8 cellular contexts compared by ENCODE assay signal in genomic region chr1:156193488-156194299, GRCh38. TPM values are rescaled to one million over a fixed set of nuclear protein-coding genes. Genes with fewer than 3 reads are reported as not detected.
DNase-seq lines count a peak whose midpoint lies in the region; ATAC-seq and TF ChIP-seq lines count a peak whose summit lies in the region.

Gene SLC25A44 (plus strand): TSS chr1:156194104. CDS start chr1:156199848, 5,744 bp downstream.

- H3K79me2 ChIP-seq in PC-3 (ENCODE audit: low read length) = peaks cover 53% of the 10 kb centered on the region

- H3K9me2 ChIP-seq in PC-3 (replicated peaks; ENCODE audit: low read length) = no peaks in the 10 kb centered on the region

- H3K4me3 ChIP-seq in PC-3 (ENCODE audit: low read length) = peak within 1 kb of the TSS; percentile 87
- H3K4me3 ChIP-seq in epithelial cell of esophagus (ENCODE audit: low read length) = peak within 1 kb of the TSS; percentile 99
- H3K4me3 ChIP-seq in mononuclear cell (ENCODE audit: low read length) = peak within 1 kb of the TSS; percentile 87

- ATAC-seq in GM21576 (IDR thresholded peaks at IDR 0.05; ENCODE audit: unreplicated experiment) (peak; percentile 94), PC-3 (peak; percentile 98)

- peak within 1 kb of the TSS; percentile 67 for H3K27ac ChIP-seq in PC-3 (ENCODE audit: low read length)

- no peaks in the 10 kb centered on the region for H3K9me3 ChIP-seq in PC-3 (ENCODE audit: low read length)
- H3K9me3 ChIP-seq in mononuclear cell (ENCODE audit: low read depth, low read length) = no peaks in the 10 kb centered on the region

- BruUV-seq in PC-3 (replicated peaks; lab: Mats Ljungman, UMichigan) = TSS peak; percentile 91

- H3K36me3 ChIP-seq in PC-3 (ENCODE audit: low read depth, low read length) = peaks cover 7% of the 10 kb centered on the region; the same call in 1 of the 2 replicates

- DNase-seq in DMS53 (lab: John Stamatoyannopoulos, UW) (peak; percentile 99), PC-3 (peak; percentile 100), activated T-cell treated with anti-CD3 and anti-CD28 coated beads for 48 hours (ENCODE audit: low read depth) (peak; percentile 96), epithelial cell of esophagus (ENCODE audit: low read depth) (peak; percentile 100)
- DNase-seq in stimulated activated CD8-positive, alpha-beta memory T cell treated with anti-CD3 and anti-CD28 coated beads, Interleukin-4, amount 100 ng/mL, for 1 hour (ENCODE audit: low read depth in 2 of 2, low spot score in 1 of 2) = peak; percentile 85 to 94

- no peak for TF ChIP-seq RAD21 in Ishikawa (IDR thresholded peaks at IDR 0.05; ENCODE audit: low read depth)

- H3F3A ChIP-seq in PC-3 (ENCODE audit: low read length, unreplicated experiment) = no peaks in the 10 kb centered on the region

- TF ChIP-seq CTCF in PC-3 (conservative IDR thresholded peaks at IDR 0.05; ENCODE audit: low read depth, low read length) (peak; percentile 43), epithelial cell of esophagus (IDR thresholded peaks at IDR 0.05; ENCODE audit: insufficient read depth, low read depth, low read length, missing control alignments) (peak; percentile 63)

- TF ChIP-seq EP300 in Ishikawa (IDR thresholded peaks at IDR 0.05; ENCODE audit: borderline replicate concordance) = no peak

- H4K20me1 ChIP-seq in PC-3 (ENCODE audit: low read length) = no peaks in the 10 kb centered on the region; the same call in 1 of the 2 replicates

- CTCF ChIA-PET in PC-3 (lab: Charles Lee) = interaction anchor here (0.7 to 1.5 kb wide), 2 partner anchors 31 to 113 kb away, joined by 3 to 17 read pairs; no protein-coding TSS in a partner anchor

- H3K27me3 ChIP-seq in PC-3 (ENCODE audit: low read length) (no peaks in the 10 kb centered on the region), mononuclear cell (ENCODE audit: insufficient read depth, low read length) (no peaks in the 10 kb centered on the region)

- intact Hi-C loops in PC-3 (cut with micrococcal nuclease) = loop anchor here (1.0 kb wide), 1 partner anchor 47 kb away; no protein-coding TSS in a partner anchor

- peaks cover 6% of the 10 kb centered on the region for H3K4me1 ChIP-seq in PC-3 (ENCODE audit: insufficient read depth, low read length)
- peaks cover 41% of the 10 kb centered on the region for H3K4me1 ChIP-seq in mononuclear cell (ENCODE audit: insufficient read depth, low read length)

- peak within 1 kb of the TSS; percentile 86 for H2AFZ ChIP-seq in PC-3 (ENCODE audit: low read length)

- H3K9ac ChIP-seq in PC-3 (ENCODE audit: low read length) = peak within 1 kb of the TSS; percentile 82

- peak within 1 kb of the TSS; percentile 90 for H3K4me2 ChIP-seq in PC-3 (ENCODE audit: low read length)

- POLR2A ChIA-PET in PC-3 (lab: Charles Lee; ENCODE audit: unreplicated experiment) = interaction anchor here (0.5 to 2.0 kb wide), 6 partner anchors 19 to 231 kb away, joined by 3 to 13 read pairs (median 4); partner anchors contain the start of genes PMF1 and SEMA4A

TF ChIP-seq in Ishikawa, 13 proteins besides CTCF, POLR2A, EP300 and RAD21:
- TF ChIP-seq EGR1 (IDR thresholded peaks at IDR 0.05) (peak; percentile 21; the same call in 1 of the 2 replicates), CREB1 (IDR thresholded peaks at IDR 0.05; ENCODE audit: low read depth) (peak; percentile 48), TAF1 (IDR thresholded peaks at IDR 0.05; ENCODE audit: low read depth) (peak; percentile 81), ZBTB7A (IDR thresholded peaks at IDR 0.05; ENCODE audit: low read depth) (no peak), MAX (IDR thresholded peaks at IDR 0.05) (no peak), TCF12 (IDR thresholded peaks at IDR 0.05; ENCODE audit: low read depth) (no peak), CEBPB (IDR thresholded peaks at IDR 0.05) (no peak), FOXM1 (IDR thresholded peaks at IDR 0.05; ENCODE audit: borderline replicate concordance, low read depth) (peak; percentile 54; the same call in 1 of the 2 replicates), REST (IDR thresholded peaks at IDR 0.05; ENCODE audit: low read depth) (no peak), TEAD4 (IDR thresholded peaks at IDR 0.05) (no peak), NFIC (IDR thresholded peaks at IDR 0.05) (no peak), USF1 (IDR thresholded peaks at IDR 0.05) (0 out of 2 replicates have a peak, but pooled peaks have one; percentile 24), YY1 (IDR thresholded peaks at IDR 0.05; ENCODE audit: low read depth) (peak; percentile 98)

RNA-seq across cellular contexts. Expression of gene SLC25A44, which starts in this region (rescaled TPM):
- 28.1 and 33.1 TPM in 2 replicates for total RNA-seq in PC-3 (2014; rRNA removed)
- 12.7 TPM for total RNA-seq in mononuclear cell

Comparison
In these comparisons a context has a peak if more than half of its experiments do, and no peak if none do; other contexts are left out.
1. Peak in every context shown above with its lines: DNase-seq, ATAC-seq, H3K4me3 ChIP-seq and H3K27ac ChIP-seq.